ENCODE assay signal across 27 cellular contexts in genomic region chr1:111735321-111735720, GRCh38. TPM values are rescaled to one million over a fixed set of nuclear protein-coding genes. Genes with fewer than 3 reads are reported as not detected.
DNase-seq lines count a peak whose midpoint lies in the region; ATAC-seq and TF ChIP-seq lines count a peak whose summit lies in the region.
"Had no signal": no experiment of that assay in that cellular context is flagged by ENCODE, and none has a peak within 500 bp of the region (broad histone marks: within the 10 kb centered on the region; RNA-seq: fewer than 3 reads in every experiment).

No MANE protein-coding gene starts in this region.

- peaks cover 0 to 2% (median 0%) of the 10 kb centered on the region in 11 experiments; a peak in 1 of 22 replicates for H4K20me1 ChIP-seq in BLaER1 treated with 17β-estradiol and CSF1 and Interleukin-3, amounts not matched to agents 10 nM and 100 nM

- H3K4me2 ChIP-seq in BLaER1 treated with 17β-estradiol and CSF1 and Interleukin-3, amounts not matched to agents 10 nM and 100 nM: peak overlapping the region; percentile 91 to 99 (median 95)
- peak overlapping the region; percentile 36 for H3K4me2 ChIP-seq in neuronal stem cell (ENCODE audit: insufficient read depth, low read length, poor library complexity, severe bottlenecking)

- ATAC-seq in GM18870 (IDR thresholded peaks at IDR 0.05; ENCODE audit: unreplicated experiment): no peak
- ATAC-seq: activated CD8-positive, alpha-beta memory T cell treated with anti-CD3 and anti-CD28 coated beads, Interleukin-2, amount 10 ng/mL, durations not matched to agents 7 days and 5 days; gastroesophageal sphincter; left lung; naive thymus-derived CD8-positive, alpha-beta T cell; Panc1; WTC11 had no signal

- no peak overlapping the region for H3K23ac ChIP-seq in neuronal stem cell (ENCODE audit: low read depth, low read length, poor library complexity)

- H3K79me1 ChIP-seq in neuronal stem cell (ENCODE audit: low read depth, low read length): peaks cover 6% of the 10 kb centered on the region

- WGBS in esophagus squamous epithelium, 2 donors: 70 to 75% methylated on average over 4 of the region's 4 CpGs
- WGBS in neuronal stem cell (ENCODE audit: extremely low coverage in 2 of 2, insufficient read length in 2 of 2, insufficient replicate concordance in 1 of 2), 2 donors: no CpG with 5 or more reads among the region's 4 CpGs

- no peak overlapping the region for H2AK5ac ChIP-seq in neuronal stem cell (ENCODE audit: low read depth, low read length)

- no peak overlapping the region for H3K4me3 ChIP-seq in BLaER1 treated with 17β-estradiol and CSF1 and Interleukin-3, amounts not matched to agents 10 nM and 100 nM
- H3K4me3 ChIP-seq in SJCRH30 (no peak overlapping the region), esophagus squamous epithelium (no peak overlapping the region), neuronal stem cell (ENCODE audit: low read length in 2 of 2) (no peak overlapping the region)
- H3K4me3 ChIP-seq: gastroesophageal sphincter, left lung, ovary, thoracic aorta, vagina had no signal

- no peak overlapping the region for H3K18ac ChIP-seq in neuronal stem cell (ENCODE audit: low read length)

- no peak for TF ChIP-seq POLR2A in esophagus squamous epithelium (IDR thresholded peaks at IDR 0.05)

- no peaks in the 10 kb centered on the region for H3K9me3 Mint-ChIP-seq in T-helper 2 cell treated with Interferon-gamma antibody and Interleukin-4, amounts not matched to agents 5 μg/mL and 100 μg/mL, for 36 hours
- H3K9me3 Mint-ChIP-seq: mesothelial cell of epicardium; naive thymus-derived CD8-positive, alpha-beta T cell; WTC11 had no signal

- H2BK5ac ChIP-seq in neuronal stem cell (ENCODE audit: low read length): no peak overlapping the region

- no peaks in the 10 kb centered on the region for H3K36me3 Mint-ChIP-seq in T-helper 2 cell treated with Interferon-gamma antibody and Interleukin-4, amounts not matched to agents 5 μg/mL and 100 μg/mL, for 36 hours (ENCODE audit: low read depth)
- H3K36me3 Mint-ChIP-seq: activated CD8-positive, alpha-beta memory T cell treated with anti-CD3 and anti-CD28 coated beads, Interleukin-2, amount 10 ng/mL, durations not matched to agents 7 days and 5 days; CD4-positive, alpha-beta memory T cell; mesothelial cell of epicardium; naive thymus-derived CD8-positive, alpha-beta T cell; WTC11 had no signal

- no peak overlapping the region for H2BK120ac ChIP-seq in neuronal stem cell (ENCODE audit: low read depth, low read length)

- no peak overlapping the region for H4K8ac ChIP-seq in neuronal stem cell (ENCODE audit: low read depth, low read length)

- H3K9ac ChIP-seq in BLaER1 treated with 17β-estradiol and CSF1 and Interleukin-3, amounts not matched to agents 10 nM and 100 nM: 0 out of 22 replicates have a peak overlapping the region, but pooled peaks of 1 of the 11 experiments have one; percentile 29
- H3K9ac ChIP-seq in neuronal stem cell (ENCODE audit: low read depth, low read length, poor library complexity): no peak overlapping the region

- peaks cover 14% of the 10 kb centered on the region for H3K27me3 Mint-ChIP-seq in T-helper 2 cell treated with Interferon-gamma antibody and Interleukin-4, amounts not matched to agents 5 μg/mL and 100 μg/mL, for 36 hours (ENCODE audit: low read depth)

- H2BK12ac ChIP-seq in neuronal stem cell (ENCODE audit: low read length): no peak overlapping the region

- intact Hi-C loops in esophagus squamous epithelium (cut with DNase I): no loop called here

- no peak overlapping the region for H2AFZ ChIP-seq in neuronal stem cell (ENCODE audit: low read length)

- no peak for TF ChIP-seq CTCF in esophagus squamous epithelium (IDR thresholded peaks at IDR 0.05)

- H4K91ac ChIP-seq in neuronal stem cell (ENCODE audit: low read depth, low read length, poor library complexity): no peak overlapping the region

- H3K14ac ChIP-seq in neuronal stem cell (ENCODE audit: low read length): no peak overlapping the region

- no peak overlapping the region for H3K4me3 Mint-ChIP-seq in T-helper 2 cell treated with Interferon-gamma antibody and Interleukin-4, amounts not matched to agents 5 μg/mL and 100 μg/mL, for 36 hours
- H3K4me3 Mint-ChIP-seq: activated CD8-positive, alpha-beta memory T cell treated with anti-CD3 and anti-CD28 coated beads, Interleukin-2, amount 10 ng/mL, durations not matched to agents 7 days and 5 days; CD4-positive, alpha-beta memory T cell; mesothelial cell of epicardium; naive thymus-derived CD8-positive, alpha-beta T cell; WTC11 had no signal

- H3K27ac ChIP-seq in BLaER1 treated with 17β-estradiol and CSF1 and Interleukin-3, amounts not matched to agents 10 nM and 100 nM: peak overlapping the region in 6 of 11 experiments; percentile 35 to 97 (median 92); a peak in 8 of 22 replicates
- peak overlapping the region; percentile 91 for H3K27ac ChIP-seq in SJCRH30
- H3K27ac ChIP-seq in esophagus squamous epithelium: peak overlapping the region in 3 of 4 donors; percentile 46 to 97 (median 90)
- H3K27ac ChIP-seq in neuronal stem cell (replicated peaks; ENCODE audit: low read length): no peak overlapping the region
- H3K27ac ChIP-seq: epithelial cell of prostate, ovary, thoracic aorta had no signal

- peaks cover 8 to 36% (median 20%) of the 10 kb centered on the region in 11 experiments for H3K27me3 ChIP-seq in BLaER1 treated with 17β-estradiol and CSF1 and Interleukin-3, amounts not matched to agents 10 nM and 100 nM
- H3K27me3 ChIP-seq in SJCRH30 (no peaks in the 10 kb centered on the region), esophagus squamous epithelium (peaks cover 0 to 3% (median 0%) of the 10 kb centered on the region in 4 donors), neuronal stem cell (ENCODE audit: control insufficient read depth in 3 of 3, insufficient read depth in 3 of 3, low read depth in 1 of 3, low read length in 3 of 3) (no peaks in the 10 kb centered on the region)
- H3K27me3 ChIP-seq: gastroesophageal sphincter, ovary, vagina had no signal

- no peak overlapping the region for H3K27ac Mint-ChIP-seq in T-helper 2 cell treated with Interferon-gamma antibody and Interleukin-4, amounts not matched to agents 5 μg/mL and 100 μg/mL, for 36 hours
- H3K27ac Mint-ChIP-seq: activated CD8-positive, alpha-beta memory T cell treated with anti-CD3 and anti-CD28 coated beads, Interleukin-2, amount 10 ng/mL, durations not matched to agents 7 days and 5 days; CD4-positive, alpha-beta memory T cell; mesothelial cell of epicardium; naive thymus-derived CD8-positive, alpha-beta T cell; WTC11 had no signal

- H3K4me1 Mint-ChIP-seq in T-helper 2 cell treated with Interferon-gamma antibody and Interleukin-4, amounts not matched to agents 5 μg/mL and 100 μg/mL, for 36 hours (ENCODE audit: low read depth): peaks cover 19% of the 10 kb centered on the region

- no peaks in the 10 kb centered on the region for H3K9me3 ChIP-seq in BLaER1 treated with 17β-estradiol and CSF1 and Interleukin-3, amounts not matched to agents 10 nM and 100 nM (replicated peaks in 1 of 11)
- H3K9me3 ChIP-seq in SJCRH30 (replicated peaks) (no peaks in the 10 kb centered on the region), esophagus squamous epithelium (no peaks in the 10 kb centered on the region), neuronal stem cell (replicated peaks in 1 of 2; ENCODE audit: control insufficient read depth in 2 of 2, insufficient read depth in 1 of 2, low read depth in 1 of 2, low read length in 2 of 2) (no peaks in the 10 kb centered on the region)
- H3K9me3 ChIP-seq: gastroesophageal sphincter, left lung, ovary, thoracic aorta, vagina had no signal

- no peaks in the 10 kb centered on the region; a peak in 1 of 22 replicates for H3K36me3 ChIP-seq in BLaER1 treated with 17β-estradiol and CSF1 and Interleukin-3, amounts not matched to agents 10 nM and 100 nM
- H3K36me3 ChIP-seq in SJCRH30 (peaks cover 11% of the 10 kb centered on the region; the same call in 1 of the 2 replicates), esophagus squamous epithelium (peaks cover 0 to 5% (median 0%) of the 10 kb centered on the region in 3 donors), neuronal stem cell (replicated peaks in 1 of 2; ENCODE audit: control insufficient read depth in 2 of 2, insufficient read depth in 2 of 2, low read length in 2 of 2) (peaks cover 0 to 4% of the 10 kb centered on the region in 2 donors)
- H3K36me3 ChIP-seq: left lung, ovary, thoracic aorta, vagina had no signal

- no peak overlapping the region for H3K4ac ChIP-seq in neuronal stem cell (ENCODE audit: low read length)

- H2BK15ac ChIP-seq in neuronal stem cell (ENCODE audit: low read length): no peak overlapping the region

- no peak for DNase-seq in SJCRH30
- no peak for DNase-seq in esophagus squamous epithelium (lab: John Stamatoyannopoulos, UW)
- DNase-seq in neuronal stem cell (ENCODE audit: low spot score): no peak
- no peak for DNase-seq in AML-193 (lab: John Stamatoyannopoulos, UW)
- no peak for DNase-seq in stimulated activated CD4-positive, alpha-beta T cell treated with anti-CD3 and anti-CD28 coated beads, Interleukin-4, amount 100 ng/mL, for 24 hours
- DNase-seq in T-helper 2 cell treated with Interferon-gamma antibody and Interleukin-4, amounts not matched to agents 5 μg/mL and 100 μg/mL, for 36 hours (ENCODE audit: low spot score): no peak
- DNase-seq: activated CD8-positive, alpha-beta memory T cell treated with anti-CD3 and anti-CD28 coated beads, Interleukin-2, amount 10 ng/mL, durations not matched to agents 7 days and 5 days; activated naive CD4-positive, alpha-beta T cell; CD4-positive, alpha-beta memory T cell; GOT3; left lung; naive thymus-derived CD8-positive, alpha-beta T cell; SIG-M5; stimulated activated CD4-positive, alpha-beta T cell treated with anti-CD3 and anti-CD28 coated beads, Interleukin-15, amount 100 ng/mL, for 24 hours; stimulated activated naive CD4-positive, alpha-beta T cell; SW 1271; T1000 had no signal

- H3K4me1 ChIP-seq in BLaER1 treated with 17β-estradiol and CSF1 and Interleukin-3, amounts not matched to agents 10 nM and 100 nM: peaks cover 72 to 87% (median 85%) of the 10 kb centered on the region in 10 experiments
- H3K4me1 ChIP-seq in SJCRH30 (peaks cover 60% of the 10 kb centered on the region), esophagus squamous epithelium (peaks cover 30 to 92% (median 48%) of the 10 kb centered on the region in 3 donors), neuronal stem cell (ENCODE audit: control insufficient read depth in 2 of 2, insufficient read depth in 1 of 2, low read depth in 1 of 2, low read length in 2 of 2) (peaks cover 34 to 51% of the 10 kb centered on the region in 2 donors)

RNA-seq across cellular contexts. Expression of gene INKA2, which starts 3.9 kb away (rescaled TPM):
- 21.3 and 22.1 TPM in 2 replicates for total RNA-seq in SJCRH30 (2014; rRNA removed; shearing (Covaris generic))
- total RNA-seq in esophagus squamous epithelium: 1 to 10 TPM; 2.1 to 4.6 (median 3.9) TPM
- 2.6 TPM for polyA plus RNA-seq in neuronal stem cell (2013, experiment 1 of 2)
- polyA plus RNA-seq in neuronal stem cell (2013, experiment 2 of 2): 2.6 TPM
- polyA plus RNA-seq: naive thymus-derived CD8-positive, alpha-beta T cell had no signal

RNA-seq across cellular contexts. Expression of gene DDX20, which starts 20.4 kb away (rescaled TPM):
- total RNA-seq in SJCRH30 (2014; rRNA removed; shearing (Covaris generic)): 28.3 and 32.5 TPM in 2 replicates
- 10 to 100 TPM in 3 of 4 donors, 1 to 10 TPM in 1; 7.2 to 23.8 (median 11.5) TPM for total RNA-seq in esophagus squamous epithelium
- polyA plus RNA-seq in neuronal stem cell (2013, experiment 1 of 2): 11.3 TPM
- 11.2 TPM for polyA plus RNA-seq in neuronal stem cell (2013, experiment 2 of 2)
